8 cellular contexts compared by ENCODE assay signal in genomic region chr3:135071483-135071882, GRCh38.
"Had no signal": no experiment of that assay in that cellular context is flagged by ENCODE, and none has a peak within 500 bp of the region (broad histone marks: within the 10 kb centered on the region; RNA-seq: fewer than 3 reads in every experiment).

No MANE protein-coding gene starts in this region.

- H3K27ac Mint-ChIP-seq: GM23338, H9, HFFc6 had no signal

- H3K4me3 Mint-ChIP-seq: GM23338, H9, HFFc6 had no signal

- ATAC-seq: GM23338, HCT116 had no signal

- DNase-seq: GM23248, GOT3, H7, H9, HCEC 1CT, HFFc6 had no signal
